In genomic region chr11:132685174-132685611, GRCh38 we compare ENCODE assay signal across 12 cellular contexts.
DNase-seq lines count a peak whose midpoint lies in the region; ATAC-seq and TF ChIP-seq lines count a peak whose summit lies in the region.
"Had no signal": no experiment of that assay in that cellular context is flagged by ENCODE, and none has a peak within 500 bp of the region (broad histone marks: within the 10 kb centered on the region; RNA-seq: fewer than 3 reads in every experiment).

No MANE protein-coding gene starts in this region.

- no peaks in the 10 kb centered on the region for H3K27me3 Mint-ChIP-seq in T-helper 17 cell
- H3K27me3 Mint-ChIP-seq: central memory CD8-positive, alpha-beta T cell had no signal

- no peak overlapping the region for H3K4me3 ChIP-seq in fibroblast of villous mesenchyme (ENCODE audit: low read depth, low read length)
- H3K4me3 ChIP-seq: suprapubic skin had no signal

- H3K27ac Mint-ChIP-seq in T-helper 17 cell: peak overlapping the region; percentile 78

- intact Hi-C loops in posterior cingulate gyrus (cut with DNase I): no loop called here

- peaks cover 19% of the 10 kb centered on the region for H3K4me1 Mint-ChIP-seq in T-helper 17 cell
- H3K4me1 Mint-ChIP-seq: central memory CD8-positive, alpha-beta T cell had no signal

- H3K4me3 Mint-ChIP-seq in T-helper 17 cell: no peak overlapping the region
- H3K4me3 Mint-ChIP-seq: central memory CD8-positive, alpha-beta T cell had no signal

- no peaks in the 10 kb centered on the region for H3K36me3 Mint-ChIP-seq in T-helper 17 cell (ENCODE audit: low read depth)

- DNase-seq in AG08396 (ENCODE audit: low spot score) (peak; percentile 6), HCEC 1CT (peak; percentile 59), T-helper 17 cell (no peak), fibroblast of villous mesenchyme (ENCODE audit: low read depth) (peak; percentile 11), posterior cingulate gyrus (no peak), NCI-H345 (lab: John Stamatoyannopoulos, UW) (no peak), G401 (ENCODE audit: low spot score) (no peak), UCSD-AML1 (lab: John Stamatoyannopoulos, UW; ENCODE audit: unreplicated experiment) (no peak)
- DNase-seq: left cardiac atrium, NCI-H146 had no signal

- no peak for TF ChIP-seq CTCF in fibroblast of villous mesenchyme (IDR thresholded peaks at IDR 0.05; ENCODE audit: insufficient read depth, low read depth, low read length)

- no peak for ATAC-seq in T-helper 17 cell
- ATAC-seq: left cardiac atrium had no signal

- no peaks in the 10 kb centered on the region for H3K9me3 ChIP-seq in T-helper 17 cell (ENCODE audit: control insufficient read depth, low read length, poor library complexity, severe bottlenecking)
- H3K9me3 ChIP-seq: suprapubic skin had no signal

- in situ Hi-C loops in G401 (cut with HindIII; ENCODE audit: low sequenced_read_pairs): no loop called here

Comparison
In these comparisons a context has a peak if more than half of its experiments do, and no peak if none do; other contexts are left out.
1. DNase-seq: peak in AG08396 (single experiment), HCEC 1CT (single experiment) and fibroblast of villous mesenchyme (single experiment); none in T-helper 17 cell (0 of 3), posterior cingulate gyrus (0 of 10), NCI-H345 (single experiment), G401 (single experiment) and UCSD-AML1 (single experiment).